In genomic region chr3:23916152-23916885, GRCh38 we compare ENCODE assay signal across 8 cellular contexts. TPM values are rescaled to one million over a fixed set of nuclear protein-coding genes. Genes with fewer than 3 reads are reported as not detected.
DNase-seq lines count a peak whose midpoint lies in the region; ATAC-seq and TF ChIP-seq lines count a peak whose summit lies in the region.

No MANE protein-coding gene starts in this region.

- POLR2A ChIA-PET in BJ (lab: Charles Lee) = interaction anchor here (0.6 to 0.9 kb wide), 7 partner anchors 30 to 572 kb away, joined by 3 to 5 read pairs (median 4); no protein-coding TSS in a partner anchor

- DNase-seq in BJ (ENCODE audit: low read depth) (no peak), NCI-H2196 treated with DMSO at 0.1 percent for 48 hours (lab: John Stamatoyannopoulos, UW; ENCODE audit: unreplicated experiment) (no peak), COLO829 (ENCODE audit: low spot score) (no peak)
- DNase-seq in activated naive CD8-positive, alpha-beta T cell treated with anti-CD3 and anti-CD28 coated beads for 36 hours = no peak

- peak; percentile 37 for ATAC-seq in GM19351 (IDR thresholded peaks at IDR 0.05; ENCODE audit: unreplicated experiment)
- ATAC-seq in HG03280 (IDR thresholded peaks at IDR 0.05; ENCODE audit: unreplicated experiment) = peak; percentile 48
- ATAC-seq in stimulated activated memory B cell treated with anti-CD40 and anti-IgM and Interleukin-4, amounts not matched to agents 10 μg/mL and 1 μg/mL and 100 μg/mL, for 72 hours = peak; percentile 70

- H3K4me3 Mint-ChIP-seq in activated naive CD8-positive, alpha-beta T cell treated with anti-CD3 and anti-CD28 coated beads for 36 hours = peak overlapping the region; percentile 97
- peak overlapping the region; percentile 98 for H3K4me3 Mint-ChIP-seq in stimulated activated memory B cell treated with anti-CD40 and anti-IgM and Interleukin-4, amounts not matched to agents 10 μg/mL and 1 μg/mL and 100 μg/mL, for 72 hours

- H3K27me3 ChIP-seq in BJ (ENCODE audit: control insufficient read depth, insufficient read depth, low read length) = no peaks in the 10 kb centered on the region
- H3K27me3 ChIP-seq in iPS-18a (ENCODE audit: control insufficient read depth, insufficient read depth, low read length) = peaks cover 12% of the 10 kb centered on the region

- H3K27me3 Mint-ChIP-seq in activated naive CD8-positive, alpha-beta T cell treated with anti-CD3 and anti-CD28 coated beads for 36 hours = no peaks in the 10 kb centered on the region
- H3K27me3 Mint-ChIP-seq in stimulated activated memory B cell treated with anti-CD40 and anti-IgM and Interleukin-4, amounts not matched to agents 10 μg/mL and 1 μg/mL and 100 μg/mL, for 72 hours = no peaks in the 10 kb centered on the region

- no peak overlapping the region for H3K27ac ChIP-seq in iPS-18a (ENCODE audit: low read length)

- H3K4me1 Mint-ChIP-seq in activated naive CD8-positive, alpha-beta T cell treated with anti-CD3 and anti-CD28 coated beads for 36 hours = peaks cover 39% of the 10 kb centered on the region
- peaks cover 47% of the 10 kb centered on the region for H3K4me1 Mint-ChIP-seq in stimulated activated memory B cell treated with anti-CD40 and anti-IgM and Interleukin-4, amounts not matched to agents 10 μg/mL and 1 μg/mL and 100 μg/mL, for 72 hours

- peaks cover 10% of the 10 kb centered on the region for H3K36me3 ChIP-seq in BJ (ENCODE audit: control insufficient read depth, insufficient read depth, low read length)
- peaks cover 30% of the 10 kb centered on the region for H3K36me3 ChIP-seq in iPS-18a (ENCODE audit: control insufficient read depth, low read depth, low read length)

- no peaks in the 10 kb centered on the region for H3K9me3 ChIP-seq in iPS-18a (ENCODE audit: control insufficient read depth, low read depth, low read length)

- CTCF ChIA-PET in BJ (lab: Yijun Ruan, JAX) = interaction anchor here (0.8 to 1.4 kb wide), 4 partner anchors 9 to 89 kb away, joined by 3 to 4 read pairs (median 4); no protein-coding TSS in a partner anchor

- H3K27ac Mint-ChIP-seq in activated naive CD8-positive, alpha-beta T cell treated with anti-CD3 and anti-CD28 coated beads for 36 hours = peak overlapping the region; percentile 99
- H3K27ac Mint-ChIP-seq in stimulated activated memory B cell treated with anti-CD40 and anti-IgM and Interleukin-4, amounts not matched to agents 10 μg/mL and 1 μg/mL and 100 μg/mL, for 72 hours = peak overlapping the region; percentile 99

- no peak for TF ChIP-seq CTCF in BJ (IDR thresholded peaks at IDR 0.05; ENCODE audit: insufficient read depth, low read depth, low read length)

- no peaks in the 10 kb centered on the region for H3K9me3 Mint-ChIP-seq in activated naive CD8-positive, alpha-beta T cell treated with anti-CD3 and anti-CD28 coated beads for 36 hours
- H3K9me3 Mint-ChIP-seq in stimulated activated memory B cell treated with anti-CD40 and anti-IgM and Interleukin-4, amounts not matched to agents 10 μg/mL and 1 μg/mL and 100 μg/mL, for 72 hours = no peaks in the 10 kb centered on the region

- peaks cover 17% of the 10 kb centered on the region for H3K4me1 ChIP-seq in iPS-18a (ENCODE audit: control insufficient read depth, low read depth, low read length)

- H3K36me3 Mint-ChIP-seq in activated naive CD8-positive, alpha-beta T cell treated with anti-CD3 and anti-CD28 coated beads for 36 hours = peaks cover 42% of the 10 kb centered on the region
- peaks cover 43% of the 10 kb centered on the region for H3K36me3 Mint-ChIP-seq in stimulated activated memory B cell treated with anti-CD40 and anti-IgM and Interleukin-4, amounts not matched to agents 10 μg/mL and 1 μg/mL and 100 μg/mL, for 72 hours

- peak overlapping the region; percentile 60 for H3K9ac ChIP-seq in iPS-18a (ENCODE audit: low read length)

- H3K4me3 ChIP-seq in BJ (ENCODE audit: low read depth, low read length) (peak overlapping the region; percentile 100), iPS-18a (ENCODE audit: low read length) (peak overlapping the region; percentile 96)

RNA-seq across cellular contexts. Expression of gene NKIRAS1, which starts 0.5 kb away (rescaled TPM):
- 5.1 and 11.8 TPM in 2 replicates for polyA plus RNA-seq in BJ (2011; rRNA removed)
- polyA minus RNA-seq in BJ (2011; rRNA and poly(A)+ RNA removed) = 3.4 and 4.9 TPM in 2 replicates
- 1 to 10 TPM; 6.4 to 6.9 TPM for total RNA-seq in activated naive CD8-positive, alpha-beta T cell treated with anti-CD3 and anti-CD28 coated beads for 36 hours

RNA-seq across cellular contexts. Expression of gene RPL15, which starts 0.6 kb away (rescaled TPM):
- 4,789 and 5,733 TPM in 2 replicates for polyA plus RNA-seq in BJ (2011; rRNA removed)
- polyA minus RNA-seq in BJ (2011; rRNA and poly(A)+ RNA removed) = 1,245 and 1,979 TPM in 2 replicates
- 1,000 to 10,000 TPM; 2,473 to 2,489 TPM for total RNA-seq in activated naive CD8-positive, alpha-beta T cell treated with anti-CD3 and anti-CD28 coated beads for 36 hours

RNA-seq across cellular contexts. Expression of gene NR1D2, which starts 28.8 kb away (rescaled TPM):
- 18.0 and 37.7 TPM in 2 replicates for polyA plus RNA-seq in BJ (2011; rRNA removed)
- polyA minus RNA-seq in BJ (2011; rRNA and poly(A)+ RNA removed) = 30.7 and 34.5 TPM in 2 replicates
- 1 to 10 TPM; 4.8 to 5.0 TPM for total RNA-seq in activated naive CD8-positive, alpha-beta T cell treated with anti-CD3 and anti-CD28 coated beads for 36 hours
